In the genomic region with DNA sequence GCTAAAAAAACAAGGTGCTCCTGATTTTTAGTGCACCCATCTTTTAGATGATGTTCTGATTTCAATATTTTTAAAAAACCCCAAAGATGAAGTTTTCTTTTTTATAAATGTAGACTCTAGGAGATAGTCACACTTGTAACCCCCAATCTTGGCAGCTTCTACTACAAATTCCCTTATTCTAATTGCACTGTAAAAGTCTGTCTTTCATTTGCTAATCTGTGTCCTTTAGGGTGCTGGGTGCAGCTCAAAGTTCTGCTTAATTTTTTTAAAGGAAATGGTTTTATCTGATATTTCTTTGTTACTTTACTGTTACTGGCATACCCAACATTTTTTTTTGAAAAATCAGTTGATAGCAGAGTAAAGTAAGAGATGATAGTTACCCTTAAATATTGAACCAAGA, we compare ENCODE assay signal across 19 cellular contexts.
A peak's percentile ranks its signal among the peaks of the same experiment; 100 is the strongest.
DNase-seq lines count a peak whose midpoint lies in the region; ATAC-seq and TF ChIP-seq lines count a peak whose summit lies in the region.
"Had no signal": no experiment of that assay in that cellular context is flagged by ENCODE, and none has a peak within 500 bp of the region (broad histone marks: within the 10 kb centered on the region; RNA-seq: fewer than 3 reads in every experiment).

No MANE protein-coding gene starts in this region.

- H3K27ac Mint-ChIP-seq in WTC11: peak overlapping the region; percentile 62
- H3K27ac Mint-ChIP-seq: CD4-positive, CD25-positive, alpha-beta regulatory T cell; CD8-positive, alpha-beta memory T cell had no signal

- H3K9ac ChIP-seq in HUES6 (ENCODE audit: low read length): no peak overlapping the region
- H3K9ac ChIP-seq in iPS-20b (ENCODE audit: low read depth, low read length): no peak overlapping the region
- no peak overlapping the region for H3K9ac ChIP-seq in colonic mucosa (ENCODE audit: low read depth in 2 of 2, low read length in 2 of 2)
- H3K9ac ChIP-seq: KMS-11 had no signal

- CTCF ChIA-PET in WTC11 (lab: Charles Lee): interaction anchor here (2.0 kb wide), 1 partner anchor 28 kb away, joined by 4 read pairs; no protein-coding TSS in a partner anchor

- H3K27ac ChIP-seq in HUES6 (ENCODE audit: low read depth, low read length): peak overlapping the region; percentile 61
- H3K27ac ChIP-seq in iPS-20b (ENCODE audit: low read length): no peak overlapping the region
- no peak overlapping the region for H3K27ac ChIP-seq in colonic mucosa
- H3K27ac ChIP-seq: KMS-11 had no signal

- POLR2A ChIA-PET in WTC11 (lab: Charles Lee): no interaction called here

- intact Hi-C loops in colonic mucosa (cut with DNase I): no loop called here

- H3K36me3 ChIP-seq in H7 (replicated peaks; ENCODE audit: control insufficient read depth, insufficient read depth, low read length) (no peaks in the 10 kb centered on the region), HUES6 (ENCODE audit: control insufficient read depth, insufficient read depth, low read length) (no peaks in the 10 kb centered on the region), iPS-20b (ENCODE audit: insufficient read depth, low read depth, low read length) (no peaks in the 10 kb centered on the region), colonic mucosa (no peaks in the 10 kb centered on the region)
- H3K36me3 ChIP-seq: BE2C had no signal

- peak overlapping the region; percentile 38 for H3K4me3 Mint-ChIP-seq in WTC11
- H3K4me3 Mint-ChIP-seq: CD4-positive, CD25-positive, alpha-beta regulatory T cell; CD8-positive, alpha-beta memory T cell had no signal

- H3K4me3 ChIP-seq in H7 (ENCODE audit: insufficient read depth, low read depth, low read length) (no peak overlapping the region), HUES6 (ENCODE audit: low read depth, low read length) (no peak overlapping the region; the same call in 1 of the 2 replicates), iPS-20b (ENCODE audit: low read length) (peak overlapping the region; percentile 17; the same call in 1 of the 2 replicates), colonic mucosa (no peak overlapping the region)
- H3K4me3 ChIP-seq: GM12878 had no signal

- TF ChIP-seq CTCF in WTC11 (IDR thresholded peaks at IDR 0.05) (no peak), colonic mucosa (IDR thresholded peaks at IDR 0.05) (no peak)

- H3K9me3 Mint-ChIP-seq in WTC11: peaks cover 22% of the 10 kb centered on the region

- H3K4me1 Mint-ChIP-seq in WTC11: peaks cover 62% of the 10 kb centered on the region
- H3K4me1 Mint-ChIP-seq: CD4-positive, CD25-positive, alpha-beta regulatory T cell; CD8-positive, alpha-beta memory T cell had no signal

- peak; percentile 57 for ATAC-seq in WTC11
- ATAC-seq in left lobe of liver: no peak
- ATAC-seq: GM12878 had no signal

- H3K36me3 Mint-ChIP-seq in WTC11: peaks cover 23% of the 10 kb centered on the region
- H3K36me3 Mint-ChIP-seq: CD4-positive, CD25-positive, alpha-beta regulatory T cell; CD8-positive, alpha-beta memory T cell had no signal

- no peaks in the 10 kb centered on the region; the same call in 1 of the 2 replicates for H3K9me3 ChIP-seq in HUES6 (ENCODE audit: control insufficient read depth, insufficient read depth, low read depth, low read length)
- no peaks in the 10 kb centered on the region for H3K9me3 ChIP-seq in iPS-20b (ENCODE audit: insufficient read depth, low read depth, low read length)
- H3K9me3 ChIP-seq in colonic mucosa: no peaks in the 10 kb centered on the region
- H3K9me3 ChIP-seq: BE2C had no signal

- DNase-seq in H7: peak; percentile 3
- DNase-seq in WTC11 (ENCODE audit: low spot score): no peak
- DNase-seq in ecto neural progenitor cell (ENCODE audit: low spot score): no peak
- DNase-seq in left lobe of liver (ENCODE audit: low spot score): no peak
- no peak for DNase-seq in colonic mucosa
- DNase-seq: ACHN; BE2C; C1 segment of cervical spinal cord; CD4-positive, CD25-positive, alpha-beta regulatory T cell; CD8-positive, alpha-beta memory T cell; COR-L47; DMS 273 treated with DMSO at 0.1 percent for 48 hours; DMS53; DND-41; EL had no signal

- H3K4me1 ChIP-seq in HUES6 (ENCODE audit: control insufficient read depth, insufficient read depth, low read length): peaks cover 30% of the 10 kb centered on the region
- peaks cover 24% of the 10 kb centered on the region; the same call in 1 of the 2 replicates for H3K4me1 ChIP-seq in iPS-20b (ENCODE audit: insufficient read depth, low read length)
- H3K4me1 ChIP-seq in colonic mucosa: no peaks in the 10 kb centered on the region
- H3K4me1 ChIP-seq: BE2C had no signal

- H3K27me3 Mint-ChIP-seq in WTC11 (ENCODE audit: low read depth): peaks cover 3% of the 10 kb centered on the region
- H3K27me3 Mint-ChIP-seq: CD4-positive, CD25-positive, alpha-beta regulatory T cell had no signal

- no peaks in the 10 kb centered on the region for H3K27me3 ChIP-seq in H7 (ENCODE audit: control insufficient read depth, insufficient read depth, low read length)
- no peaks in the 10 kb centered on the region for H3K27me3 ChIP-seq in HUES6 (ENCODE audit: control insufficient read depth, insufficient read depth, low read length)
- no peaks in the 10 kb centered on the region for H3K27me3 ChIP-seq in iPS-20b (ENCODE audit: insufficient read depth, low read length)
- H3K27me3 ChIP-seq in colonic mucosa: no peaks in the 10 kb centered on the region
- H3K27me3 ChIP-seq: BE2C had no signal

TF ChIP-seq in WTC11, 78 proteins besides CTCF, POLR2A, EP300 and RAD21:
- TF ChIP-seq RELA (CRISPR knock-in tag; IDR thresholded peaks at IDR 0.05; ENCODE audit: borderline replicate concordance) (no peak), ZNF232 (CRISPR knock-in tag; IDR thresholded peaks at IDR 0.05) (no peak), RORB (CRISPR knock-in tag; IDR thresholded peaks at IDR 0.05) (no peak), ZNF423 (CRISPR knock-in tag; IDR thresholded peaks at IDR 0.05) (no peak), NR2C2 (CRISPR knock-in tag; IDR thresholded peaks at IDR 0.05) (no peak), ATF1 (CRISPR knock-in tag; IDR thresholded peaks at IDR 0.05) (no peak), JUN (CRISPR knock-in tag; IDR thresholded peaks at IDR 0.05) (no peak)
- TF ChIP-seq, protein P1, sequence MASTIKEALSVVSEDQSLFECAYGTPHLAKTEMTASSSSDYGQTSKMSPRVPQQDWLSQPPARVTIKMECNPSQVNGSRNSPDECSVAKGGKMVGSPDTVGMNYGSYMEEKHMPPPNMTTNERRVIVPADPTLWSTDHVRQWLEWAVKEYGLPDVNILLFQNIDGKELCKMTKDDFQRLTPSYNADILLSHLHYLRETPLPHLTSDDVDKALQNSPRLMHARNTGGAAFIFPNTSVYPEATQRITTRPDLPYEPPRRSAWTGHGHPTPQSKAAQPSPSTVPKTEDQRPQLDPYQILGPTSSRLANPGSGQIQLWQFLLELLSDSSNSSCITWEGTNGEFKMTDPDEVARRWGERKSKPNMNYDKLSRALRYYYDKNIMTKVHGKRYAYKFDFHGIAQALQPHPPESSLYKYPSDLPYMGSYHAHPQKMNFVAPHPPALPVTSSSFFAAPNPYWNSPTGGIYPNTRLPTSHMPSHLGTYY (CRISPR knock-in tag; IDR thresholded peaks at IDR 0.05): no peak
- TF ChIP-seq, protein P2, sequence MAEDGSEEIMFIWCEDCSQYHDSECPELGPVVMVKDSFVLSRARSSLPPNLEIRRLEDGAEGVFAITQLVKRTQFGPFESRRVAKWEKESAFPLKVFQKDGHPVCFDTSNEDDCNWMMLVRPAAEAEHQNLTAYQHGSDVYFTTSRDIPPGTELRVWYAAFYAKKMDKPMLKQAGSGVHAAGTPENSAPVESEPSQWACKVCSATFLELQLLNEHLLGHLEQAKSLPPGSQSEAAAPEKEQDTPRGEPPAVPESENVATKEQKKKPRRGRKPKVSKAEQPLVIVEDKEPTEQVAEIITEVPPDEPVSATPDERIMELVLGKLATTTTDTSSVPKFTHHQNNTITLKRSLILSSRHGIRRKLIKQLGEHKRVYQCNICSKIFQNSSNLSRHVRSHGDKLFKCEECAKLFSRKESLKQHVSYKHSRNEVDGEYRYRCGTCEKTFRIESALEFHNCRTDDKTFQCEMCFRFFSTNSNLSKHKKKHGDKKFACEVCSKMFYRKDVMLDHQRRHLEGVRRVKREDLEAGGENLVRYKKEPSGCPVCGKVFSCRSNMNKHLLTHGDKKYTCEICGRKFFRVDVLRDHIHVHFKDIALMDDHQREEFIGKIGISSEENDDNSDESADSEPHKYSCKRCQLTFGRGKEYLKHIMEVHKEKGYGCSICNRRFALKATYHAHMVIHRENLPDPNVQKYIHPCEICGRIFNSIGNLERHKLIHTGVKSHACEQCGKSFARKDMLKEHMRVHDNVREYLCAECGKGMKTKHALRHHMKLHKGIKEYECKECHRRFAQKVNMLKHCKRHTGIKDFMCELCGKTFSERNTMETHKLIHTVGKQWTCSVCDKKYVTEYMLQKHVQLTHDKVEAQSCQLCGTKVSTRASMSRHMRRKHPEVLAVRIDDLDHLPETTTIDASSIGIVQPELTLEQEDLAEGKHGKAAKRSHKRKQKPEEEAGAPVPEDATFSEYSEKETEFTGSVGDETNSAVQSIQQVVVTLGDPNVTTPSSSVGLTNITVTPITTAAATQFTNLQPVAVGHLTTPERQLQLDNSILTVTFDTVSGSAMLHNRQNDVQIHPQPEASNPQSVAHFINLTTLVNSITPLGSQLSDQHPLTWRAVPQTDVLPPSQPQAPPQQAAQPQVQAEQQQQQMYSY (CRISPR knock-in tag; IDR thresholded peaks at IDR 0.05): no peak
- TF ChIP-seq, protein P3, sequence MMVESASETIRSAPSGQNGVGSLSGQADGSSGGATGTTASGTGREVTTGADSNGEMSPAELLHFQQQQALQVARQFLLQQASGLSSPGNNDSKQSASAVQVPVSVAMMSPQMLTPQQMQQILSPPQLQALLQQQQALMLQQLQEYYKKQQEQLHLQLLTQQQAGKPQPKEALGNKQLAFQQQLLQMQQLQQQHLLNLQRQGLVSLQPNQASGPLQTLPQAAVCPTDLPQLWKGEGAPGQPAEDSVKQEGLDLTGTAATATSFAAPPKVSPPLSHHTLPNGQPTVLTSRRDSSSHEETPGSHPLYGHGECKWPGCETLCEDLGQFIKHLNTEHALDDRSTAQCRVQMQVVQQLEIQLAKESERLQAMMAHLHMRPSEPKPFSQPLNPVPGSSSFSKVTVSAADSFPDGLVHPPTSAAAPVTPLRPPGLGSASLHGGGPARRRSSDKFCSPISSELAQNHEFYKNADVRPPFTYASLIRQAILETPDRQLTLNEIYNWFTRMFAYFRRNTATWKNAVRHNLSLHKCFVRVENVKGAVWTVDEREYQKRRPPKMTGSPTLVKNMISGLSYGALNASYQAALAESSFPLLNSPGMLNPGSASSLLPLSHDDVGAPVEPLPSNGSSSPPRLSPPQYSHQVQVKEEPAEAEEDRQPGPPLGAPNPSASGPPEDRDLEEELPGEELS (CRISPR knock-in tag; IDR thresholded peaks at IDR 0.05): no peak
